ENCODE assay signal across 8 cellular contexts in the genomic region with DNA sequence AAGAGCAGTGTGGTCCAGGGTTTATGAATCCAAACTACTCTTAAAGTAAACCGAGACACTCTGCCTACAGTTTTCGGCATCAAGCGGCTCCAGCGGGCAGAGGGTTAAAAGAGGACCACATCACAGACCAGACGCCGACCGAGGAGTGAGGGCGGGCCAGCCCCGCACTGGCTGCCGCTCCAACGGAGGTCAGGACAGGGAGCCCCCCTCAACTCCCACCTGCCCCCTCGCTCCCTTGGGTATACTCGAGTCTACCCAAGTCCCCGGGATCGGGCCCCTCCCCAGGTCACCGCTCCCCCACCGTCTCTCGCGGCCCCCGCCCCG. TPM values are rescaled to one million over a fixed set of nuclear protein-coding genes. Genes with fewer than 3 reads are reported as not detected.
A peak's percentile ranks its signal among the peaks of the same experiment; 100 is the strongest.
DNase-seq lines count a peak whose midpoint lies in the region; ATAC-seq and TF ChIP-seq lines count a peak whose summit lies in the region.

No MANE protein-coding gene starts in this region.

- no peaks in the 10 kb centered on the region for H3K4me1 ChIP-seq in SJCRH30
- H3K4me1 ChIP-seq in duodenal mucosa (ENCODE audit: control insufficient read depth in 1 of 2, insufficient read depth in 2 of 2, low read length in 2 of 2), result peaks cover 11 to 13% of the 10 kb centered on the region in 2 donors
- H3K4me1 ChIP-seq in mesendoderm (ENCODE audit: control insufficient read depth, low read depth, low read length), result no peaks in the 10 kb centered on the region
- peaks cover 0 to 25% (median 23%) of the 10 kb centered on the region in 4 donors for H3K4me1 ChIP-seq in transverse colon

- H2BK5ac ChIP-seq in mesendoderm (ENCODE audit: low read length), result no peak overlapping the region

- peak overlapping the region; percentile 88 for H2BK120ac ChIP-seq in mesendoderm (ENCODE audit: low read depth, low read length)

- H4K8ac ChIP-seq in mesendoderm (ENCODE audit: low read depth, low read length), result no peak overlapping the region

- no peak overlapping the region for H2AK5ac ChIP-seq in mesendoderm (ENCODE audit: low read length)

- DNase-seq in DMS153 (lab: John Stamatoyannopoulos, UW) (peak; percentile 24), SJCRH30 (peak in 1 of 2 experiments; percentile 79), mesendoderm (peak; percentile 82), transverse colon (no peak), NCI-H187 treated with DMSO at 0.1 percent for 48 hours (lab: John Stamatoyannopoulos, UW) (no peak)

- peak; percentile 3 for ATAC-seq in GM19452 (IDR thresholded peaks at IDR 0.05; ENCODE audit: unreplicated experiment)

- H3K56ac ChIP-seq in mesendoderm (ENCODE audit: low read length), result peak overlapping the region; percentile 93

- peak overlapping the region; percentile 99 for H3K18ac ChIP-seq in mesendoderm (ENCODE audit: low read length)

- WGBS in mesendoderm (ENCODE audit: extremely low coverage, insufficient coverage, low lambda C conversion rate), result no CpG with 5 or more reads among the region's 21 CpGs
- 0% methylated on average over 12 of the region's 21 CpGs; no CpG with 5 or more reads in 1 of the 2 donors for WGBS in transverse colon (ENCODE audit: low coverage in 1 of 2), 2 donors

- peaks cover 10% of the 10 kb centered on the region for H3K79me2 ChIP-seq in mesendoderm (ENCODE audit: control insufficient read depth, insufficient read depth, low read length)

- intact Hi-C loops in transverse colon (cut with DNase I; ENCODE audit: low total_unique reads), result no loop called here

- TF ChIP-seq EP300 in Ishikawa (IDR thresholded peaks at IDR 0.05; ENCODE audit: borderline replicate concordance), result no peak
- TF ChIP-seq EP300 in transverse colon (IDR thresholded peaks at IDR 0.05; ENCODE audit: low read depth), result no peak

- H3K79me1 ChIP-seq in mesendoderm (ENCODE audit: low read length), result peaks cover 9% of the 10 kb centered on the region

- H4K5ac ChIP-seq in mesendoderm (ENCODE audit: low read length), result no peak overlapping the region

- H2BK15ac ChIP-seq in mesendoderm (replicated peaks; ENCODE audit: low read depth), result no peak overlapping the region

- peak overlapping the region; percentile 78 for H3K4me3 ChIP-seq in SJCRH30
- peak overlapping the region; percentile 68 to 81 for H3K4me3 ChIP-seq in duodenal mucosa (ENCODE audit: low read depth in 1 of 2, low read length in 2 of 2)
- peak overlapping the region; percentile 83 for H3K4me3 ChIP-seq in mesendoderm (ENCODE audit: low read length)
- peak overlapping the region; percentile 76 to 99 (median 94) for H3K4me3 ChIP-seq in transverse colon

- no peaks in the 10 kb centered on the region for H3K36me3 ChIP-seq in SJCRH30
- H3K36me3 ChIP-seq in duodenal mucosa (ENCODE audit: control insufficient read depth in 1 of 2, insufficient read depth in 2 of 2, low read length in 2 of 2), result no peaks in the 10 kb centered on the region
- no peaks in the 10 kb centered on the region for H3K36me3 ChIP-seq in mesendoderm (ENCODE audit: control insufficient read depth, insufficient read depth, low read length)
- no peaks in the 10 kb centered on the region for H3K36me3 ChIP-seq in transverse colon

- TF ChIP-seq CTCF in transverse colon (IDR thresholded peaks at IDR 0.05), result no peak

- no peak for TF ChIP-seq RAD21 in Ishikawa (IDR thresholded peaks at IDR 0.05; ENCODE audit: low read depth)

- in situ Hi-C loops in transverse colon (cut with MboI; ENCODE audit: low pct_ligation_motif_present in 1 of 4, low pct_unique_long_range_greater_than_20kb in 1 of 4, low sequenced_read_pairs in 3 of 4), result no loop called here

- no peak for TF ChIP-seq POLR2A in transverse colon (IDR thresholded peaks at IDR 0.05)

- peak overlapping the region; percentile 73 for H3K4me2 ChIP-seq in mesendoderm (ENCODE audit: low read length)

- H3K23ac ChIP-seq in mesendoderm (ENCODE audit: low read length), result no peak overlapping the region

- peak overlapping the region; percentile 83 for H3K4ac ChIP-seq in mesendoderm (ENCODE audit: low read depth, low read length)

- H3K27me3 ChIP-seq in SJCRH30 (no peaks in the 10 kb centered on the region), duodenal mucosa (ENCODE audit: control insufficient read depth in 1 of 2, insufficient read depth in 2 of 2, low read length in 2 of 2) (no peaks in the 10 kb centered on the region), mesendoderm (ENCODE audit: insufficient read depth, low read length, poor library complexity) (no peaks in the 10 kb centered on the region), transverse colon (no peaks in the 10 kb centered on the region)

- H3K27ac ChIP-seq in SJCRH30 (peak overlapping the region; percentile 65), duodenal mucosa (ENCODE audit: low read depth, low read length) (peak overlapping the region; percentile 94), mesendoderm (ENCODE audit: low read depth, low read length) (peak overlapping the region; percentile 90), transverse colon (peak overlapping the region; percentile 96 to 99 (median 97))

- H3K9ac ChIP-seq in duodenal mucosa (ENCODE audit: low read depth in 1 of 2, low read length in 2 of 2), result peak overlapping the region; percentile 21 to 75
- peak overlapping the region; percentile 78 for H3K9ac ChIP-seq in mesendoderm (ENCODE audit: low read length)

- H3K9me3 ChIP-seq in SJCRH30 (replicated peaks) (no peaks in the 10 kb centered on the region), duodenal mucosa (ENCODE audit: control insufficient read depth in 1 of 2, low read length in 2 of 2) (no peaks in the 10 kb centered on the region), transverse colon (no peaks in the 10 kb centered on the region)

TF ChIP-seq in Ishikawa, 13 proteins besides CTCF, POLR2A, EP300 and RAD21:
- no peak for TF ChIP-seq TCF12 (IDR thresholded peaks at IDR 0.05; ENCODE audit: low read depth)
- no peak for TF ChIP-seq TAF1 (IDR thresholded peaks at IDR 0.05; ENCODE audit: low read depth)
- TF ChIP-seq, protein P1, sequence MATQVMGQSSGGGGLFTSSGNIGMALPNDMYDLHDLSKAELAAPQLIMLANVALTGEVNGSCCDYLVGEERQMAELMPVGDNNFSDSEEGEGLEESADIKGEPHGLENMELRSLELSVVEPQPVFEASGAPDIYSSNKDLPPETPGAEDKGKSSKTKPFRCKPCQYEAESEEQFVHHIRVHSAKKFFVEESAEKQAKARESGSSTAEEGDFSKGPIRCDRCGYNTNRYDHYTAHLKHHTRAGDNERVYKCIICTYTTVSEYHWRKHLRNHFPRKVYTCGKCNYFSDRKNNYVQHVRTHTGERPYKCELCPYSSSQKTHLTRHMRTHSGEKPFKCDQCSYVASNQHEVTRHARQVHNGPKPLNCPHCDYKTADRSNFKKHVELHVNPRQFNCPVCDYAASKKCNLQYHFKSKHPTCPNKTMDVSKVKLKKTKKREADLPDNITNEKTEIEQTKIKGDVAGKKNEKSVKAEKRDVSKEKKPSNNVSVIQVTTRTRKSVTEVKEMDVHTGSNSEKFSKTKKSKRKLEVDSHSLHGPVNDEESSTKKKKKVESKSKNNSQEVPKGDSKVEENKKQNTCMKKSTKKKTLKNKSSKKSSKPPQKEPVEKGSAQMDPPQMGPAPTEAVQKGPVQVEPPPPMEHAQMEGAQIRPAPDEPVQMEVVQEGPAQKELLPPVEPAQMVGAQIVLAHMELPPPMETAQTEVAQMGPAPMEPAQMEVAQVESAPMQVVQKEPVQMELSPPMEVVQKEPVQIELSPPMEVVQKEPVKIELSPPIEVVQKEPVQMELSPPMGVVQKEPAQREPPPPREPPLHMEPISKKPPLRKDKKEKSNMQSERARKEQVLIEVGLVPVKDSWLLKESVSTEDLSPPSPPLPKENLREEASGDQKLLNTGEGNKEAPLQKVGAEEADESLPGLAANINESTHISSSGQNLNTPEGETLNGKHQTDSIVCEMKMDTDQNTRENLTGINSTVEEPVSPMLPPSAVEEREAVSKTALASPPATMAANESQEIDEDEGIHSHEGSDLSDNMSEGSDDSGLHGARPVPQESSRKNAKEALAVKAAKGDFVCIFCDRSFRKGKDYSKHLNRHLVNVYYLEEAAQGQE (IDR thresholded peaks at IDR 0.05; ENCODE audit: low read depth), result no peak
- peak; percentile 78; the same call in 1 of the 2 replicates for TF ChIP-seq ZBTB7A (IDR thresholded peaks at IDR 0.05; ENCODE audit: low read depth)
- no peak for TF ChIP-seq EGR1 (IDR thresholded peaks at IDR 0.05)
- TF ChIP-seq CREB1 (IDR thresholded peaks at IDR 0.05; ENCODE audit: low read depth), result no peak

RNA-seq across cellular contexts. Expression of gene ARNT, which starts 0.3 kb away (rescaled TPM):
- total RNA-seq in SJCRH30 (2014; rRNA removed; shearing (Covaris generic)), result 25.4 and 26.0 TPM in 2 replicates
- 15.1 TPM for polyA plus RNA-seq in mesendoderm (2013, experiment 1 of 2)
- 15.2 TPM for polyA plus RNA-seq in mesendoderm (2013, experiment 2 of 2)
- 10 to 100 TPM; 47.9 to 64.6 (median 53.9) TPM for total RNA-seq in transverse colon

RNA-seq across cellular contexts. Expression of gene CTXND2, which starts 10.9 kb away (rescaled TPM):
- not detected in 2 replicates for total RNA-seq in SJCRH30 (2014; rRNA removed; shearing (Covaris generic))
- not detected for polyA plus RNA-seq in mesendoderm (2013, experiment 1 of 2)
- polyA plus RNA-seq in mesendoderm (2013, experiment 2 of 2), result not detected
- not detected for total RNA-seq in transverse colon

RNA-seq across cellular contexts. Expression of gene SETDB1, which starts 50.1 kb away (rescaled TPM):
- total RNA-seq in SJCRH30 (2014; rRNA removed; shearing (Covaris generic)), result 42.8 and 46.2 TPM in 2 replicates
- polyA plus RNA-seq in mesendoderm (2013, experiment 1 of 2), result 23.4 TPM
- 22.4 TPM for polyA plus RNA-seq in mesendoderm (2013, experiment 2 of 2)
- total RNA-seq in transverse colon, result 10 to 100 TPM; 19.5 to 59.7 (median 39.2) TPM

Comparison
In these comparisons a context has a peak if more than half of its experiments do, and no peak if none do; other contexts are left out.
1. DNase-seq: peak in DMS153 (single experiment) and mesendoderm (single experiment); none in transverse colon (single experiment) and NCI-H187 treated with DMSO at 0.1 percent for 48 hours (single experiment).
2. Peak in every context shown above with its lines, with median percentiles within 50 percentile points of each other: H3K27ac ChIP-seq and H3K4me3 ChIP-seq.